7 cellular contexts compared by ENCODE assay signal in genomic region chr13:78491978-78492377, GRCh38.
"Had no signal": no experiment of that assay in that cellular context is flagged by ENCODE, and none has a peak within 500 bp of the region (broad histone marks: within the 10 kb centered on the region; RNA-seq: fewer than 3 reads in every experiment).

No MANE protein-coding gene starts in this region.

- H3K4me3 ChIP-seq: GM23338, K562 had no signal

- DNase-seq: H9, HCEC 1CT, HFFc6, IMR-90 had no signal

- H3K27ac ChIP-seq: HL-60 had no signal
